Comparison of ENCODE assay signal across 8 cellular contexts in the genomic region with DNA sequence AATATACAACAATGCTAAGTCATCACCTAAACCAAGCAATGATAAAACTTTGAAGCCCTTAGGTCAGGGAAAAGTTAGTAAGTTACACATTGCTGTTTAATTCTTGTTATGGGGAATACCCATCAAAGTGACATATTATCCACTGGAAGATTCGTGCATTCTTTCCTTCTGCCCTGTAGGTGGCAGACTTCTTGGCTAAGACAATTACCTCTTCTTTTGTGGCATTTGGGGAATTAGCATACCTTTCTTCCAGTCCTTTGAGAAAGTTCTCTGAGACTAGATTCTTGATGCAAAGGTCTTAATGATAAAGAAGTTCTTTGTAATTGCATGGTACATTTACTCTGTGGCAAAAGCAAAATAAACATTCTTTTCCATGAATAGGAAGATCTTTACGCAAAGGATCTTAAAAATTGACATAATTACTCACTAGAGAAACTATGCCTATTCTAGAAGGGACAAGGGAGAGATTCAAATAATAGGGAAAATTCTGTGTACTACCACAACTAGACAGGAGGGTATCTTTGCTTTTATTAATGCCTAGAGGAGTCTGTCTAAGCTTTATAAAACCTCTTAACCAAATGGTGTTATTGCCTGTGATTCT.
DNase-seq lines count a peak whose midpoint lies in the region; ATAC-seq lines count a peak whose summit lies in the region.

No MANE protein-coding gene starts in this region.

- ATAC-seq in HG02885 (IDR thresholded peaks at IDR 0.05; ENCODE audit: poor library complexity, unreplicated experiment): peak; percentile 82

- peak; percentile 3 for DNase-seq in SKM-1 treated with dmso at 0.1 percent for 144 hours (lab: John Stamatoyannopoulos, UW; ENCODE audit: unreplicated experiment)
- no peak for DNase-seq in SKM-1 (lab: John Stamatoyannopoulos, UW; ENCODE audit: unreplicated experiment)
- peak; percentile 26 for DNase-seq in RPMI8226
- peak; percentile 46 for DNase-seq in kidney tubule cell (ENCODE audit: low spot score)
- DNase-seq in NCI-H2196 treated with DMSO at 0.1 percent for 48 hours (lab: John Stamatoyannopoulos, UW; ENCODE audit: unreplicated experiment): no peak
- no peak for DNase-seq in AG08395 (ENCODE audit: low spot score)
- DNase-seq in mucosa of gallbladder (ENCODE audit: low spot score): no peak

Comparison
In these comparisons a context has a peak if more than half of its experiments do, and no peak if none do; other contexts are left out.
1. DNase-seq: peak in SKM-1 treated with dmso at 0.1 percent for 144 hours (single experiment), RPMI8226 (single experiment) and kidney tubule cell (single experiment); none in SKM-1 (single experiment), NCI-H2196 treated with DMSO at 0.1 percent for 48 hours (single experiment), AG08395 (single experiment) and mucosa of gallbladder (single experiment).